Comparison of ENCODE assay signal across 14 cellular contexts in the genomic region with DNA sequence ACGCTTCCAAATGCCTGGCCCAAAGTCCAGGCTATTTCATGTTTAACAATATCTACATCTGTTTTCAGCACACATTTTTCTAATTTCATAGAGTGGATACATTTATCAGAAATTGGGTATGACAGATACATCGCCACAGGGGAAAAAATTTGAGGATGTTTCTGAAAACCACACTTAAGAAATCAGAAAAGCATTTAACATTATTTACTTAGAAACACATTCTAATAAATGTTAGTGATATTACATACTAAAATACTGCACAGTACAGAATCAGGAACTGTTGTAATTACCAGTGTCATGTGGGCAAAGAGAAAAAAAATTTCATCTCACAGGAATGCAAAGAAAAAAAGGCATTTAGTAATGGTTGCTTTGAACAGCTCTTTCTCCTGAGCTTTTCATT.
DNase-seq lines count a peak whose midpoint lies in the region; ATAC-seq and TF ChIP-seq lines count a peak whose summit lies in the region.
"Had no signal": no experiment of that assay in that cellular context is flagged by ENCODE, and none has a peak within 500 bp of the region (broad histone marks: within the 10 kb centered on the region; RNA-seq: fewer than 3 reads in every experiment).

No MANE protein-coding gene starts in this region.

- H3K79me1 ChIP-seq in mesenchymal stem cell (replicated peaks; ENCODE audit: low read length, poor library complexity, severe bottlenecking): no peaks in the 10 kb centered on the region

- peak; percentile 53 for DNase-seq in AG09319 (ENCODE audit: extremely low read depth, low read depth)
- DNase-seq in SK-N-MC (ENCODE audit: low read depth, low spot score): peak; percentile 74
- DNase-seq in amniotic stem cell (lab: John Stamatoyannopoulos, UW): peak; percentile 4
- no peak for DNase-seq in mesenchymal stem cell
- no peak for DNase-seq in NCI-H446 (lab: John Stamatoyannopoulos, UW)
- DNase-seq in H4 (ENCODE audit: low spot score): no peak
- DNase-seq: 8988T; AML-193; Caco-2; CD4-positive, alpha-beta T cell; HCEC 1CT had no signal

- H2BK12ac ChIP-seq in mesenchymal stem cell (ENCODE audit: low read length in 2 of 2): no peak overlapping the region

- H3K36me3 ChIP-seq in SK-N-MC (ENCODE audit: insufficient read depth, low read length): no peaks in the 10 kb centered on the region
- H3K36me3 ChIP-seq in mesenchymal stem cell (ENCODE audit: control insufficient read depth in 1 of 2, insufficient read depth in 2 of 2, low read depth in 1 of 2, low read length in 2 of 2): no peaks in the 10 kb centered on the region

- peak overlapping the region; percentile 80 for H3K27ac ChIP-seq in SK-N-MC
- no peak overlapping the region for H3K27ac ChIP-seq in mesenchymal stem cell (ENCODE audit: low read length, poor library complexity, severe bottlenecking)
- H3K27ac ChIP-seq: C4-2B had no signal

- no peak overlapping the region for H4K91ac ChIP-seq in mesenchymal stem cell (ENCODE audit: low read length)

- H3K9me3 ChIP-seq in SK-N-MC (ENCODE audit: low read depth, low read length) (no peaks in the 10 kb centered on the region), mesenchymal stem cell (ENCODE audit: control insufficient read depth, low read length) (no peaks in the 10 kb centered on the region)
- H3K9me3 ChIP-seq: Caco-2 had no signal

- WGBS in mesenchymal stem cell: 100% methylated on average over 1 of the region's 2 CpGs

- peak overlapping the region; percentile 32 for H3K9ac ChIP-seq in SK-N-MC (ENCODE audit: insufficient read length)
- H3K9ac ChIP-seq in mesenchymal stem cell (ENCODE audit: low read length): peak overlapping the region; percentile 43

- no peak overlapping the region for H2BK5ac ChIP-seq in mesenchymal stem cell (ENCODE audit: low read depth, low read length, poor library complexity, severe bottlenecking)

- H3K18ac ChIP-seq in mesenchymal stem cell (ENCODE audit: low read depth in 1 of 2, low read length in 2 of 2): no peak overlapping the region

- H3K4me3 ChIP-seq in SK-N-MC (peak overlapping the region; percentile 53), mesenchymal stem cell (ENCODE audit: insufficient read depth in 1 of 2, low read depth in 1 of 2, low read length in 2 of 2) (no peak overlapping the region)

- no peak overlapping the region for H2AFZ ChIP-seq in mesenchymal stem cell (ENCODE audit: low read depth, low read length)

- H3K4me2 ChIP-seq in mesenchymal stem cell (ENCODE audit: low read length, poor library complexity, severe bottlenecking): no peak overlapping the region

- ATAC-seq in HG03439 (IDR thresholded peaks at IDR 0.05; ENCODE audit: unreplicated experiment): no peak
- ATAC-seq: HepG2 had no signal

- H3K4me1 ChIP-seq in mesenchymal stem cell (ENCODE audit: control insufficient read depth, insufficient read depth, low read depth, low read length): no peaks in the 10 kb centered on the region
- H3K4me1 ChIP-seq: Caco-2 had no signal

- no peak for TF ChIP-seq CTCF in AG09319 (IDR thresholded peaks at IDR 0.05; ENCODE audit: low read depth, low read length)

- no peak overlapping the region for H2BK15ac ChIP-seq in mesenchymal stem cell (ENCODE audit: low read depth, poor library complexity, severe bottlenecking)

- H3K14ac ChIP-seq in mesenchymal stem cell (ENCODE audit: low read length in 2 of 2): no peak overlapping the region

- no peaks in the 10 kb centered on the region for H3K27me3 ChIP-seq in mesenchymal stem cell (ENCODE audit: control insufficient read depth in 1 of 2, insufficient read depth in 1 of 2, low read length in 2 of 2)

- H2AK5ac ChIP-seq in mesenchymal stem cell (ENCODE audit: low read length, severe bottlenecking): no peak overlapping the region

- H3K4ac ChIP-seq in mesenchymal stem cell (ENCODE audit: low read depth in 1 of 2, low read length in 2 of 2): no peak overlapping the region

- H4K8ac ChIP-seq in mesenchymal stem cell (ENCODE audit: low read length): no peak overlapping the region

- H3K23ac ChIP-seq in mesenchymal stem cell (ENCODE audit: low read length in 2 of 2): no peak overlapping the region

- no peak overlapping the region for H2BK120ac ChIP-seq in mesenchymal stem cell (ENCODE audit: low read depth, low read length)

Comparison
In these comparisons a context has a peak if more than half of its experiments do, and no peak if none do; other contexts are left out.
1. DNase-seq: peak in AG09319 (single experiment), SK-N-MC (single experiment) and amniotic stem cell (single experiment); none in mesenchymal stem cell (single experiment), NCI-H446 (0 of 2) and H4 (single experiment).